ENCODE assay signal across 13 cellular contexts in genomic region chr12:64566882-64567517, GRCh38. TPM values are rescaled to one million over a fixed set of nuclear protein-coding genes. Genes with fewer than 3 reads are reported as not detected.
DNase-seq lines count a peak whose midpoint lies in the region; ATAC-seq and TF ChIP-seq lines count a peak whose summit lies in the region.
"Had no signal": no experiment of that assay in that cellular context is flagged by ENCODE, and none has a peak within 500 bp of the region (broad histone marks: within the 10 kb centered on the region; RNA-seq: fewer than 3 reads in every experiment).

No MANE protein-coding gene starts in this region.

- peaks cover 25% of the 10 kb centered on the region for H3K4me1 ChIP-seq in effector memory CD4-positive, alpha-beta T cell (ENCODE audit: control insufficient read depth, insufficient read depth, low read length, poor library complexity, severe bottlenecking)

- no peak for ATAC-seq in Right ventricle myocardium superior (ENCODE audit: poor library complexity)

- no peak overlapping the region for H3K4me3 ChIP-seq in HL-60 (replicated peaks; ENCODE audit: insufficient read depth, low read length)
- no peak overlapping the region for H3K4me3 ChIP-seq in effector memory CD4-positive, alpha-beta T cell (ENCODE audit: insufficient read depth, low read depth, low read length, poor library complexity, severe bottlenecking)
- H3K4me3 ChIP-seq: ovary had no signal

- no peaks in the 10 kb centered on the region for H3K9me3 ChIP-seq in effector memory CD4-positive, alpha-beta T cell (ENCODE audit: control insufficient read depth, low read length)
- H3K9me3 ChIP-seq: ovary had no signal

- peak overlapping the region; percentile 56 for H3K27ac ChIP-seq in HL-60 (replicated peaks)
- H3K27ac ChIP-seq in effector memory CD4-positive, alpha-beta T cell (ENCODE audit: insufficient read depth, low read length, poor library complexity, severe bottlenecking): no peak overlapping the region
- H3K27ac ChIP-seq: ovary had no signal

- TF ChIP-seq CTCF in HL-60 (IDR thresholded peaks at IDR 0.05; ENCODE audit: insufficient read depth, low read length): no peak

- peak; percentile 3 to 12 for DNase-seq in AML-193 (lab: John Stamatoyannopoulos, UW)
- peak; percentile 27 to 81 for DNase-seq in HL-60 (ENCODE audit: low read depth in 1 of 2, low spot score in 1 of 2)
- peak; percentile 31 to 56 for DNase-seq in NOMO-1 (lab: John Stamatoyannopoulos, UW; ENCODE audit: unreplicated experiment in 2 of 2)
- peak; percentile 67 for DNase-seq in islet precursor cell
- no peak for DNase-seq in RPMI8226
- DNase-seq in effector memory CD4-positive, alpha-beta T cell: no peak
- no peak for DNase-seq in HCEC 1CT
- no peak for DNase-seq in Right ventricle myocardium superior
- DNase-seq: activated CD4-positive, alpha-beta T cell treated with anti-CD3 and anti-CD28 coated beads for 4 hours; activated T-cell treated with anti-CD3 and anti-CD28 coated beads, Interleukin-2, amount 50 U/mL, for 1 hour; DMS79; NCI-H226; ovary had no signal

- intact Hi-C loops in Right ventricle myocardium superior (cut with DNase I): no loop called here

- no peaks in the 10 kb centered on the region for H3K27me3 ChIP-seq in HL-60 (ENCODE audit: insufficient read depth, poor library complexity, severe bottlenecking)
- H3K27me3 ChIP-seq in effector memory CD4-positive, alpha-beta T cell (replicated peaks; ENCODE audit: control insufficient read depth, insufficient read depth, low read length, poor library complexity, severe bottlenecking): no peaks in the 10 kb centered on the region
- H3K27me3 ChIP-seq: ovary had no signal

- no peaks in the 10 kb centered on the region for H3K36me3 ChIP-seq in effector memory CD4-positive, alpha-beta T cell (ENCODE audit: control insufficient read depth, insufficient read depth, low read length)
- H3K36me3 ChIP-seq: ovary had no signal

RNA-seq across cellular contexts. Expression of gene RASSF3, which starts 43.3 kb away (rescaled TPM):
- 117 TPM for total RNA-seq in Right ventricle myocardium superior

Comparison
In these comparisons a context has a peak if more than half of its experiments do, and no peak if none do; other contexts are left out.
1. DNase-seq: peak in AML-193 (2 of 2), HL-60 (2 of 2), NOMO-1 (2 of 2) and islet precursor cell (single experiment); none in RPMI8226 (single experiment), effector memory CD4-positive, alpha-beta T cell (0 of 3), HCEC 1CT (single experiment) and Right ventricle myocardium superior (single experiment).